In genomic region chr15:40309344-40309862, GRCh38 we compare ENCODE assay signal across 12 cellular contexts. TPM values are rescaled to one million over a fixed set of nuclear protein-coding genes. Genes with fewer than 3 reads are reported as not detected.
DNase-seq lines count a peak whose midpoint lies in the region; ATAC-seq and TF ChIP-seq lines count a peak whose summit lies in the region.
"Had no signal": no experiment of that assay in that cellular context is flagged by ENCODE, and none has a peak within 500 bp of the region (broad histone marks: within the 10 kb centered on the region; RNA-seq: fewer than 3 reads in every experiment).

No MANE protein-coding gene starts in this region.

- peak overlapping the region; percentile 83 for H3K27ac ChIP-seq in SK-N-MC
- no peak overlapping the region for H3K27ac ChIP-seq in tibial artery

- CTCF ChIA-PET in activated naive CD4-positive, alpha-beta T cell treated with anti-CD3 and anti-CD28 coated beads for 36 hours (lab: Charles Lee) = interaction anchor here (0.8 to 17.8 kb wide), 19 partner anchors 8 to 270 kb away, joined by 3 to 448 read pairs (median 6); partner anchors contain the start of genes ANKRD63, CCDC9B and INAFM2

- no peaks in the 10 kb centered on the region for H3K27me3 Mint-ChIP-seq in activated naive CD4-positive, alpha-beta T cell treated with anti-CD3 and anti-CD28 coated beads for 36 hours (ENCODE audit: low read depth)
- H3K27me3 Mint-ChIP-seq in effector memory CD8-positive, alpha-beta T cell = no peaks in the 10 kb centered on the region
- no peaks in the 10 kb centered on the region for H3K27me3 Mint-ChIP-seq in stimulated activated naive CD8-positive, alpha-beta T cell treated with anti-CD3 and anti-CD28 coated beads, Interleukin-15, amount 100 ng/mL, for 72 hours

- H3K36me3 ChIP-seq in SK-N-MC (ENCODE audit: insufficient read depth, low read length) = no peaks in the 10 kb centered on the region
- no peaks in the 10 kb centered on the region for H3K36me3 ChIP-seq in tibial artery

- peak overlapping the region; percentile 97 for H3K4me3 Mint-ChIP-seq in activated naive CD4-positive, alpha-beta T cell treated with anti-CD3 and anti-CD28 coated beads for 36 hours
- peak overlapping the region; percentile 98 to 99 for H3K4me3 Mint-ChIP-seq in effector memory CD8-positive, alpha-beta T cell
- H3K4me3 Mint-ChIP-seq in stimulated activated naive CD8-positive, alpha-beta T cell treated with anti-CD3 and anti-CD28 coated beads, Interleukin-15, amount 100 ng/mL, for 72 hours = peak overlapping the region; percentile 92 to 99

- peaks cover 0 to 43% of the 10 kb centered on the region in 2 donors for H3K27me3 ChIP-seq in tibial artery

- no peak for TF ChIP-seq CTCF in tibial artery (IDR thresholded peaks at IDR 0.05)

- no peak overlapping the region for H3K4me3 ChIP-seq in SK-N-MC
- no peak overlapping the region for H3K4me3 ChIP-seq in tibial artery

- DNase-seq in activated naive CD4-positive, alpha-beta T cell treated with anti-CD3 and anti-CD28 coated beads for 36 hours = no peak
- DNase-seq in activated naive CD4-positive, alpha-beta T cell (lab: John Stamatoyannopoulos, UW) = no peak
- DNase-seq in SK-N-MC (ENCODE audit: low read depth, low spot score) (no peak), NCI-H524 treated with DMSO at 0.1 percent for 48 hours (lab: John Stamatoyannopoulos, UW) (no peak), tibial artery (no peak)
- no peak for DNase-seq in effector memory CD8-positive, alpha-beta T cell
- no peak for DNase-seq in stimulated activated naive CD8-positive, alpha-beta T cell treated with anti-CD3 and anti-CD28 coated beads, Interleukin-15, amount 100 ng/mL, for 72 hours
- DNase-seq: mammary epithelial cell, NCI-H187 treated with DMSO at 0.1 percent for 48 hours had no signal

- H3K4me1 Mint-ChIP-seq in activated naive CD4-positive, alpha-beta T cell treated with anti-CD3 and anti-CD28 coated beads for 36 hours (ENCODE audit: low read depth) = peaks cover 39% of the 10 kb centered on the region
- peaks cover 53 to 55% of the 10 kb centered on the region in 2 donors for H3K4me1 Mint-ChIP-seq in effector memory CD8-positive, alpha-beta T cell (ENCODE audit: low read depth in 2 of 2)
- peaks cover 58% of the 10 kb centered on the region for H3K4me1 Mint-ChIP-seq in stimulated activated naive CD8-positive, alpha-beta T cell treated with anti-CD3 and anti-CD28 coated beads, Interleukin-15, amount 100 ng/mL, for 72 hours

- H3K4me1 ChIP-seq in tibial artery = peaks cover 0 to 11% (median 0%) of the 10 kb centered on the region in 4 donors

- ATAC-seq in effector memory CD8-positive, alpha-beta T cell (replicated peaks) = no peak
- ATAC-seq in stimulated activated naive CD8-positive, alpha-beta T cell treated with anti-CD3 and anti-CD28 coated beads, Interleukin-15, amount 100 ng/mL, for 72 hours = no peak
- no peak for ATAC-seq in HG03565 (IDR thresholded peaks at IDR 0.05; ENCODE audit: unreplicated experiment)

- H3K9ac ChIP-seq in SK-N-MC (ENCODE audit: insufficient read length) = no peak overlapping the region

- no peaks in the 10 kb centered on the region for H3K9me3 Mint-ChIP-seq in activated naive CD4-positive, alpha-beta T cell treated with anti-CD3 and anti-CD28 coated beads for 36 hours
- H3K9me3 Mint-ChIP-seq in effector memory CD8-positive, alpha-beta T cell = no peaks in the 10 kb centered on the region
- no peaks in the 10 kb centered on the region for H3K9me3 Mint-ChIP-seq in stimulated activated naive CD8-positive, alpha-beta T cell treated with anti-CD3 and anti-CD28 coated beads, Interleukin-15, amount 100 ng/mL, for 72 hours

- H3K36me3 Mint-ChIP-seq in activated naive CD4-positive, alpha-beta T cell treated with anti-CD3 and anti-CD28 coated beads for 36 hours (ENCODE audit: low read depth) = peaks cover 2% of the 10 kb centered on the region
- peaks cover 3% of the 10 kb centered on the region for H3K36me3 Mint-ChIP-seq in effector memory CD8-positive, alpha-beta T cell (ENCODE audit: insufficient read depth)

- no peaks in the 10 kb centered on the region for H3K9me3 ChIP-seq in SK-N-MC (ENCODE audit: low read depth, low read length)
- no peaks in the 10 kb centered on the region for H3K9me3 ChIP-seq in tibial artery

- intact Hi-C loops in activated naive CD4-positive, alpha-beta T cell treated with anti-CD3 and anti-CD28 coated beads for 36 hours (cut with micrococcal nuclease) = loop anchor here (5.0 kb wide), 2 partner anchors 33 to 48 kb away; partner anchors contain the start of genes CCDC9B and DISP2
- intact Hi-C loops in tibial artery (cut with DNase I; ENCODE audit: low total_unique reads) = no loop called here

- peak overlapping the region; percentile 96 for H3K27ac Mint-ChIP-seq in activated naive CD4-positive, alpha-beta T cell treated with anti-CD3 and anti-CD28 coated beads for 36 hours
- H3K27ac Mint-ChIP-seq in effector memory CD8-positive, alpha-beta T cell = peak overlapping the region; percentile 94 to 95
- peak overlapping the region; percentile 95 to 97 for H3K27ac Mint-ChIP-seq in stimulated activated naive CD8-positive, alpha-beta T cell treated with anti-CD3 and anti-CD28 coated beads, Interleukin-15, amount 100 ng/mL, for 72 hours

RNA-seq across cellular contexts. Expression of gene PLCB2, which starts 1.7 kb away (rescaled TPM):
- 10 to 100 TPM; 55.0 to 56.7 TPM for total RNA-seq in activated naive CD4-positive, alpha-beta T cell treated with anti-CD3 and anti-CD28 coated beads for 36 hours

RNA-seq across cellular contexts. Expression of gene INAFM2, which starts 14.1 kb away (rescaled TPM):
- 1 to 10 TPM; 4.9 to 6.5 TPM for total RNA-seq in activated naive CD4-positive, alpha-beta T cell treated with anti-CD3 and anti-CD28 coated beads for 36 hours

RNA-seq across cellular contexts. Expression of gene ANKRD63, which starts 26.5 kb away (rescaled TPM):
- not detected for total RNA-seq in activated naive CD4-positive, alpha-beta T cell treated with anti-CD3 and anti-CD28 coated beads for 36 hours
- total RNA-seq: astrocyte, mammary epithelial cell had no signal

RNA-seq across cellular contexts. Expression of gene CCDC9B, which starts 31.3 kb away (rescaled TPM):
- 1 to 10 TPM; 1.9 to 2.2 TPM for total RNA-seq in activated naive CD4-positive, alpha-beta T cell treated with anti-CD3 and anti-CD28 coated beads for 36 hours

RNA-seq across cellular contexts. Expression of gene PHGR1, which starts 41.4 kb away (rescaled TPM):
- not detected for total RNA-seq in activated naive CD4-positive, alpha-beta T cell treated with anti-CD3 and anti-CD28 coated beads for 36 hours
- total RNA-seq: astrocyte, dorsolateral prefrontal cortex, mammary epithelial cell had no signal
